17 cellular contexts compared by ENCODE assay signal in the genomic region with DNA sequence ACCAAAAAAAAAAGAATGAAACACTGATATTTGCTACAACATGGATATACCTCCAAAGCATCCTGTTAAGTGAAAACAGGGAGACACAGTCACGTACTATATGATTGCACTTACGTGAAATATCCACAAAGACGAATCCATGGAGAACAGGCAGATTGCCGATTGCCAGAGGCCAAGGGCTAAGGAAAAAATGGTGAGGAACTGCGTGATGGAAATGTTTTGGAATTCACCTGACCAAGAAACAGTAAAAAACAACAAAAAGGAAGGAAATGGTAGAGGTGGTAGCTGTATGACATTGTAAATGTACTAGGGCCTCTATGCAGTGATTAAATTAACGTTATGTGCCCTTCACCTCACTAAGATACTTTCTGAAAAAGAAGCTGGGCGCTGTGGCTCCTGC.
"Had no signal": no experiment of that assay in that cellular context is flagged by ENCODE, and none has a peak within 500 bp of the region (broad histone marks: within the 10 kb centered on the region; RNA-seq: fewer than 3 reads in every experiment).

No MANE protein-coding gene starts in this region.

- H3K36me3 Mint-ChIP-seq: mesothelial cell of epicardium had no signal

- H3K9me3 Mint-ChIP-seq: mesothelial cell of epicardium had no signal

- H3K4me2 ChIP-seq: hepatocyte had no signal

- H3K27ac ChIP-seq: coronary artery, dorsolateral prefrontal cortex, esophagus muscularis mucosa, foreskin keratinocyte, gastroesophageal sphincter, heart left ventricle, hepatocyte, left lung, lower lobe of right lung had no signal

- DNase-seq: dorsolateral prefrontal cortex; effector CD4-positive, alpha-beta T cell; effector memory CD4-positive, alpha-beta T cell; foreskin keratinocyte; heart left ventricle; hypothalamus; left cardiac atrium; left ventricle myocardium superior; lower lobe of right lung; mesenchymal stem cell; mucosa of descending colon had no signal

- H3K79me2 ChIP-seq: hepatocyte had no signal

- H3K4me1 Mint-ChIP-seq: mesothelial cell of epicardium had no signal

- H2AFZ ChIP-seq: hepatocyte had no signal

- H3K4me1 ChIP-seq: esophagus muscularis mucosa, foreskin keratinocyte, gastroesophageal sphincter, heart left ventricle, left lung, lower lobe of right lung had no signal

- H3K4me3 Mint-ChIP-seq: mesothelial cell of epicardium had no signal

- H3K27me3 ChIP-seq: dorsolateral prefrontal cortex, foreskin keratinocyte, heart left ventricle, hepatocyte, left lung had no signal

- H3K4me3 ChIP-seq: coronary artery, dorsolateral prefrontal cortex, esophagus muscularis mucosa, gastroesophageal sphincter, heart left ventricle, hepatocyte, left lung, lower lobe of right lung, mucosa of descending colon had no signal

- H3K9me3 ChIP-seq: esophagus muscularis mucosa, gastroesophageal sphincter, heart left ventricle, left lung, lower lobe of right lung, mucosa of descending colon had no signal

- ATAC-seq: foreskin keratinocyte, gastroesophageal sphincter, heart left ventricle, left cardiac atrium, left lung, left ventricle myocardium superior, lower lobe of right lung, mucosa of descending colon had no signal

- H3K27ac Mint-ChIP-seq: mesothelial cell of epicardium had no signal
